9 cellular contexts compared by ENCODE assay signal in genomic region chr2:159677654-159678053, GRCh38. TPM values are rescaled to one million over a fixed set of nuclear protein-coding genes. Genes with fewer than 3 reads are reported as not detected.
DNase-seq lines count a peak whose midpoint lies in the region; ATAC-seq and TF ChIP-seq lines count a peak whose summit lies in the region.
"Had no signal": no experiment of that assay in that cellular context is flagged by ENCODE, and none has a peak within 500 bp of the region (broad histone marks: within the 10 kb centered on the region; RNA-seq: fewer than 3 reads in every experiment).

No MANE protein-coding gene starts in this region.

- peak; percentile 38; the same call in 1 of the 2 replicates for TF ChIP-seq CTCF in BJ (IDR thresholded peaks at IDR 0.05; ENCODE audit: insufficient read depth, low read depth, low read length)

- POLR2A ChIA-PET in BJ (lab: Charles Lee) = interaction anchor here (0.5 kb wide), 1 partner anchor 37 kb away, joined by 4 read pairs; no protein-coding TSS in a partner anchor
- POLR2A ChIA-PET in CD8-positive, alpha-beta memory T cell (lab: Charles Lee) = no interaction called here

- DNase-seq in BJ (ENCODE audit: low read depth) (no peak), KBM-7 (peak; percentile 9), adipocyte (ENCODE audit: low read depth) (peak; percentile 61), left kidney (ENCODE audit: low read depth, low spot score) (peak; percentile 5), NCI-H2107 treated with DMSO at 0.1 percent for 48 hours (lab: John Stamatoyannopoulos, UW; ENCODE audit: unreplicated experiment) (no peak)
- no peak for DNase-seq in CD8-positive, alpha-beta memory T cell
- no peak for DNase-seq in effector CD4-positive, alpha-beta T cell
- DNase-seq: activated T-cell treated with anti-CD3 and anti-CD28 coated beads, Interleukin-2, amount 50 U/mL, for 48 hours had no signal

- no peaks in the 10 kb centered on the region for H3K27me3 Mint-ChIP-seq in CD8-positive, alpha-beta memory T cell

- peaks cover 0 to 1% (median 0%) of the 10 kb centered on the region in 3 donors for H3K36me3 Mint-ChIP-seq in CD8-positive, alpha-beta memory T cell

- H3K9me3 ChIP-seq in adipocyte (ENCODE audit: control insufficient read depth, low read length) = no peaks in the 10 kb centered on the region
- no peaks in the 10 kb centered on the region for H3K9me3 ChIP-seq in CD8-positive, alpha-beta memory T cell (ENCODE audit: low read length)

- no peak overlapping the region for H3K4me3 Mint-ChIP-seq in CD8-positive, alpha-beta memory T cell

- H3K27me3 ChIP-seq in BJ (ENCODE audit: control insufficient read depth, insufficient read depth, low read length) (no peaks in the 10 kb centered on the region), adipocyte (replicated peaks; ENCODE audit: control insufficient read depth, insufficient read depth, low read length) (no peaks in the 10 kb centered on the region)
- no peaks in the 10 kb centered on the region for H3K27me3 ChIP-seq in CD8-positive, alpha-beta memory T cell (ENCODE audit: insufficient read depth, low read length, poor library complexity, severe bottlenecking)

- H3K4me1 ChIP-seq in adipocyte (ENCODE audit: control insufficient read depth, insufficient read depth, low read length) = peaks cover 6% of the 10 kb centered on the region
- no peaks in the 10 kb centered on the region for H3K4me1 ChIP-seq in CD8-positive, alpha-beta memory T cell (ENCODE audit: insufficient read depth, low read length)

- H3K4me3 ChIP-seq in BJ (ENCODE audit: low read depth, low read length) (no peak overlapping the region), adipocyte (ENCODE audit: low read length) (no peak overlapping the region)
- no peak overlapping the region for H3K4me3 ChIP-seq in CD8-positive, alpha-beta memory T cell (ENCODE audit: low read length)

- no peak for ATAC-seq in GM21619 (IDR thresholded peaks at IDR 0.05; ENCODE audit: unreplicated experiment)

- H3K36me3 ChIP-seq in BJ (ENCODE audit: control insufficient read depth, insufficient read depth, low read length) (no peaks in the 10 kb centered on the region), adipocyte (ENCODE audit: control insufficient read depth, insufficient read depth, low read length, severe bottlenecking) (no peaks in the 10 kb centered on the region)
- H3K36me3 ChIP-seq in CD8-positive, alpha-beta memory T cell (ENCODE audit: insufficient read depth, low read length) = no peaks in the 10 kb centered on the region

- no peaks in the 10 kb centered on the region for H3K9me3 Mint-ChIP-seq in CD8-positive, alpha-beta memory T cell

- CTCF ChIA-PET in BJ (lab: Yijun Ruan, JAX) = interaction anchor here (1.0 to 1.1 kb wide), 2 partner anchors 9 to 207 kb away, joined by 3 to 5 read pairs; no protein-coding TSS in a partner anchor
- CTCF ChIA-PET in CD8-positive, alpha-beta memory T cell (lab: Charles Lee) = no interaction called here

- in situ Hi-C loops in KBM-7 (cut with MboI; ENCODE audit: low pct_unique_long_range_greater_than_20kb, low sequenced_read_pairs) = no loop called here

- H3K27ac Mint-ChIP-seq in CD8-positive, alpha-beta memory T cell = no peak overlapping the region

- no peaks in the 10 kb centered on the region for H3K4me1 Mint-ChIP-seq in CD8-positive, alpha-beta memory T cell

- H3K27ac ChIP-seq in CD8-positive, alpha-beta memory T cell (ENCODE audit: low read depth, low read length) = no peak overlapping the region

- no peak overlapping the region for H3K9ac ChIP-seq in adipocyte (ENCODE audit: low read length)

RNA-seq across cellular contexts. Expression of gene MARCHF7, which starts 34.7 kb away (rescaled TPM):
- 24.5 and 40.9 TPM in 2 replicates for polyA plus RNA-seq in BJ (2011; rRNA removed)
- polyA minus RNA-seq in BJ (2011; rRNA and poly(A)+ RNA removed) = 22.4 and 29.9 TPM in 2 replicates
- 10 to 100 TPM; 84.7 to 92.3 TPM for total RNA-seq in CD8-positive, alpha-beta memory T cell
- polyA plus RNA-seq in CD8-positive, alpha-beta memory T cell = 157 TPM

Comparison
In these comparisons a context has a peak if more than half of its experiments do, and no peak if none do; other contexts are left out.
1. DNase-seq: peak in KBM-7 (single experiment), adipocyte (single experiment) and left kidney (single experiment); none in BJ (single experiment), CD8-positive, alpha-beta memory T cell (0 of 5), effector CD4-positive, alpha-beta T cell (single experiment) and NCI-H2107 treated with DMSO at 0.1 percent for 48 hours (single experiment).